ENCODE assay signal across 24 cellular contexts in genomic region chr3:2334921-2335320, GRCh38.
"Had no signal": no experiment of that assay in that cellular context is flagged by ENCODE, and none has a peak within 500 bp of the region (broad histone marks: within the 10 kb centered on the region; RNA-seq: fewer than 3 reads in every experiment).

No MANE protein-coding gene starts in this region.

- H3K4me1 Mint-ChIP-seq: naive B cell; nephron; stimulated activated effector memory CD8-positive, alpha-beta T cell treated with anti-CD3 and anti-CD28 coated beads, Interleukin-12 subunit alpha, Interleukin-12 subunit beta, amount 100 ng/mL, for 72 hours had no signal

- ATAC-seq: foreskin keratinocyte; left colon; left ventricle myocardium superior; right lobe of liver; stimulated activated effector memory CD8-positive, alpha-beta T cell treated with anti-CD3 and anti-CD28 coated beads, Interleukin-12 subunit alpha, Interleukin-12 subunit beta, amount 100 ng/mL, for 72 hours; stimulated activated naive CD8-positive, alpha-beta T cell treated with anti-CD3 and anti-CD28 coated beads, Interleukin-15, Interleukin-2, amounts not matched to agents 100 U/mL and 50 U/mL, for 24 hours had no signal

- H3K9me3 Mint-ChIP-seq: endodermal cell; nephron; stimulated activated effector memory CD8-positive, alpha-beta T cell treated with anti-CD3 and anti-CD28 coated beads, Interleukin-12 subunit alpha, Interleukin-12 subunit beta, amount 100 ng/mL, for 72 hours had no signal

- H3K36me3 ChIP-seq: pancreas, prostate gland, right lobe of liver, suprapubic skin, tibial artery, upper lobe of left lung, uterus had no signal

- H3K27me3 ChIP-seq: foreskin keratinocyte, hepatocyte, pancreas, right lobe of liver, suprapubic skin, tibial artery, upper lobe of left lung, uterus had no signal

- H3K27me3 Mint-ChIP-seq: naive B cell had no signal

- H3K4me3 Mint-ChIP-seq: endodermal cell; naive B cell; nephron; stimulated activated effector memory CD8-positive, alpha-beta T cell treated with anti-CD3 and anti-CD28 coated beads, Interleukin-12 subunit alpha, Interleukin-12 subunit beta, amount 100 ng/mL, for 72 hours had no signal

- H3K9me3 ChIP-seq: pancreas, prostate gland, right lobe of liver, suprapubic skin, tibial artery, upper lobe of left lung, uterus had no signal

- H3K27ac Mint-ChIP-seq: endodermal cell; naive B cell; nephron; stimulated activated effector memory CD8-positive, alpha-beta T cell treated with anti-CD3 and anti-CD28 coated beads, Interleukin-12 subunit alpha, Interleukin-12 subunit beta, amount 100 ng/mL, for 72 hours had no signal

- H3K4me3 ChIP-seq: hepatocyte, lung, pancreas, prostate gland, right lobe of liver, suprapubic skin, tibial artery, upper lobe of left lung, uterus had no signal

- H3K36me3 Mint-ChIP-seq: naive B cell; stimulated activated effector memory CD8-positive, alpha-beta T cell treated with anti-CD3 and anti-CD28 coated beads, Interleukin-12 subunit alpha, Interleukin-12 subunit beta, amount 100 ng/mL, for 72 hours had no signal

- H3K27ac ChIP-seq: foreskin keratinocyte, hepatocyte, pancreas, prostate gland, right lobe of liver, suprapubic skin, tibial artery, upper lobe of left lung, uterus had no signal

- H3K4me1 ChIP-seq: foreskin keratinocyte, pancreas, prostate gland, right lobe of liver, suprapubic skin, tibial artery, upper lobe of left lung, uterus had no signal

- DNase-seq: effector CD4-positive, alpha-beta T cell; endodermal cell; erythroblast; foreskin keratinocyte; head of caudate nucleus; left colon; left ventricle myocardium superior; mesenchymal stem cell; naive B cell; occipital lobe; pancreas; right lobe of liver; stimulated activated CD4-positive, alpha-beta T cell treated with anti-CD3 and anti-CD28 coated beads, Interleukin-4, amount 100 ng/mL, for 1 hour; stimulated activated CD8-positive, alpha-beta memory T cell treated with anti-CD3 and anti-CD28 coated beads, Interleukin-4, amount 100 ng/mL, for 48 hours; stimulated activated naive CD8-positive, alpha-beta T cell treated with anti-CD3 and anti-CD28 coated beads, Interleukin-15, Interleukin-2, amounts not matched to agents 100 U/mL and 50 U/mL, for 24 hours; tibial artery; upper lobe of left lung; uterus had no signal
